Comparison of ENCODE assay signal across 8 cellular contexts in genomic region chr10:72126184-72126871, GRCh38. TPM values are rescaled to one million over a fixed set of nuclear protein-coding genes. Genes with fewer than 3 reads are reported as not detected.
DNase-seq lines count a peak whose midpoint lies in the region; ATAC-seq and TF ChIP-seq lines count a peak whose summit lies in the region.

No MANE protein-coding gene starts in this region.

- no peak overlapping the region for H3K4me3 ChIP-seq in transverse colon

- 90 to 91% methylated on average over 2 to 3 of the region's 3 CpGs for WGBS in transverse colon (ENCODE audit: low coverage in 1 of 2), 2 donors

- ATAC-seq in GM19324 (IDR thresholded peaks at IDR 0.05; ENCODE audit: low FRiP score, unreplicated experiment) (no peak), GM21576 (IDR thresholded peaks at IDR 0.05; ENCODE audit: unreplicated experiment) (no peak)

- H3K36me3 ChIP-seq in transverse colon: peaks cover 0 to 11% (median 4%) of the 10 kb centered on the region in 4 donors

- in situ Hi-C loops in ACHN (cut with HindIII; ENCODE audit: low pct_ligation_motif_present, low pct_unique_long_range_greater_than_20kb, low sequenced_read_pairs): no loop called here
- in situ Hi-C loops in transverse colon (cut with MboI; ENCODE audit: low pct_ligation_motif_present in 1 of 4, low pct_unique_long_range_greater_than_20kb in 1 of 4, low sequenced_read_pairs in 3 of 4): loop anchor here in 1 of 4 donors (25.0 kb wide), 1 partner anchor 211 kb away; no protein-coding TSS in a partner anchor

- TF ChIP-seq CTCF in GM12872 (IDR thresholded peaks at IDR 0.05; ENCODE audit: insufficient read depth, low read depth, low read length) (peak; percentile 44; the same call in 2 of the 3 replicates), transverse colon (IDR thresholded peaks at IDR 0.05) (peak in 3 of 5 experiments; percentile 17 to 20 (median 18))

- H3K27me3 ChIP-seq in transverse colon: no peaks in the 10 kb centered on the region

- DNase-seq in ACHN: peak; percentile 66
- DNase-seq in SK-N-DZ (ENCODE audit: low spot score): peak; percentile 12
- peak; percentile 36 for DNase-seq in glomerular endothelial cell (ENCODE audit: extremely low read depth, low read depth, low spot score)
- DNase-seq in transverse colon: no peak
- DNase-seq in NCI-H1105 (lab: John Stamatoyannopoulos, UW): no peak

- TF ChIP-seq POLR2A in transverse colon (IDR thresholded peaks at IDR 0.05): no peak

- H3K9me3 ChIP-seq in transverse colon: no peaks in the 10 kb centered on the region

- no peak for TF ChIP-seq EP300 in transverse colon (IDR thresholded peaks at IDR 0.05; ENCODE audit: low read depth)

- intact Hi-C loops in transverse colon (cut with DNase I; ENCODE audit: low total_unique reads): no loop called here

- H3K27ac ChIP-seq in transverse colon: no peak overlapping the region

- H3K4me1 ChIP-seq in transverse colon: peaks cover 0 to 22% (median 0%) of the 10 kb centered on the region in 4 donors

RNA-seq across cellular contexts. Expression of gene SPOCK2, which starts 38.0 kb away (rescaled TPM):
- 0.44 and 0.53 TPM in 2 replicates for polyA plus RNA-seq in SK-N-DZ (2014; cell fraction: cytosol; rRNA removed)
- 0.38 TPM in 1 of 2 replicates, not detected in the other for polyA plus RNA-seq in SK-N-DZ (2014; cell fraction: nucleus; rRNA removed)
- total RNA-seq in glomerular endothelial cell: 0.41 and 3.9 TPM in 2 replicates
- total RNA-seq in transverse colon: 10 to 100 TPM in 2 of 4 donors, 1 to 10 TPM in 2; 6.0 to 24.7 (median 9.3) TPM

Comparison
In these comparisons a context has a peak if more than half of its experiments do, and no peak if none do; other contexts are left out.
1. DNase-seq: peak in ACHN (single experiment), SK-N-DZ (single experiment) and glomerular endothelial cell (single experiment); none in transverse colon (single experiment) and NCI-H1105 (single experiment).